Comparison of ENCODE assay signal across 31 cellular contexts in the genomic region with DNA sequence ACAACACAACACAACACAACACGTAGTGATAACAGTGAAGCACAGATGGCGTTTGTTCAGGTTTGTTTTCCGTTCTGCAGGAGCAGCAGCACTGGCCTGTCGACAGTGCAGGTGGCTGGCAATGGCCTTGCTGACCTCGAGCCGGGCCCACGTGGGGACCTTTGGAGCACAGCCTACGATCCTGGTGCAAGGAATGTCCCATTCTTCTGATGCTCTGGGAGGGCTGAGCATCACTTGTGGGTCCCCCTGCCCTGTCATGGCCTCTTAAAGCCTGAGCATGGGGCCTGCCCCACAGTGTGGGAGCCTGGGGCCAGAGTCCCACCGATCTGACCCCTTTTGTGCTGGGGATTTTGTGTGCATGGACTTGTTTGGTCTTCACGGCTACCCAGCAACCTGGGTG. TPM values are rescaled to one million over a fixed set of nuclear protein-coding genes. Genes with fewer than 3 reads are reported as not detected.
DNase-seq lines count a peak whose midpoint lies in the region; ATAC-seq and TF ChIP-seq lines count a peak whose summit lies in the region.
"Had no signal": no experiment of that assay in that cellular context is flagged by ENCODE, and none has a peak within 500 bp of the region (broad histone marks: within the 10 kb centered on the region; RNA-seq: fewer than 3 reads in every experiment).

No MANE protein-coding gene starts in this region.

- in situ Hi-C loops in brain microvascular endothelial cell (cut with HindIII; ENCODE audit: low pct_ligation_motif_present, low sequenced_read_pairs) = no loop called here

- CTCF ChIA-PET in PC-9 (lab: Charles Lee) = no interaction called here

- H4K20me1 ChIP-seq in PC-9 (ENCODE audit: insufficient read depth) = peaks cover 60% of the 10 kb centered on the region

- H3K27me3 Mint-ChIP-seq in activated T-cell treated with anti-CD3 and anti-CD28 coated beads, Interleukin-2, amount 50 U/mL, for 24 hours = peaks cover 10% of the 10 kb centered on the region
- H3K27me3 Mint-ChIP-seq: brain; CD4-positive, CD25-positive, alpha-beta regulatory T cell had no signal

- no peak for DNase-seq in activated T-cell treated with anti-CD3 and anti-CD28 coated beads, Interleukin-2, amount 50 U/mL, for 24 hours
- DNase-seq in activated T-cell treated with anti-CD3 and anti-CD28 coated beads, Interleukin-2, amount 50 U/mL, for 1 hour = no peak
- DNase-seq in H7 (peak; percentile 37), cerebellar cortex (ENCODE audit: low spot score) (peak; percentile 68), psoas muscle (peak; percentile 2 to 53), PC-9 (no peak), brain microvascular endothelial cell (no peak)
- DNase-seq: 8988T; activated naive CD4-positive, alpha-beta T cell treated with Interleukin-2 at 50 U/mL for 16 hours; CD4-positive, CD25-positive, alpha-beta regulatory T cell; hypothalamus; Kasumi-1; left colon; mammary epithelial cell; NCI-H1417 treated with DMSO at 0.1 percent for 48 hours; NCI-H2029 treated with DMSO at 0.1 percent for 48 hours; NCI-H226; NCI-H526 treated with DMSO at 0.1 percent for 48 hours; nephron progenitor cell; NK-92 treated with Interleukin-12 subunit alpha and Interleukin-12 subunit beta, amount 100 ng/mL, for 24 hours; retina; SHP77; stimulated activated naive B cell treated with anti-CD40 and anti-IgM and Interleukin-4, amounts not matched to agents 10 μg/mL and 1 μg/mL and 100 μg/mL, for 72 hours; substantia nigra; T-helper 2 cell had no signal

- no peaks in the 10 kb centered on the region; the same call in 1 of the 2 replicates for H3K36me3 ChIP-seq in H7 (replicated peaks; ENCODE audit: control insufficient read depth, insufficient read depth, low read length)
- H3K36me3 ChIP-seq in psoas muscle (ENCODE audit: insufficient read depth in 1 of 2, low read depth in 1 of 2) = peaks cover 0 to 11% of the 10 kb centered on the region in 2 donors
- H3K36me3 ChIP-seq in PC-9 (ENCODE audit: low read depth) = no peaks in the 10 kb centered on the region
- H3K36me3 ChIP-seq in brain microvascular endothelial cell (replicated peaks) = no peaks in the 10 kb centered on the region
- H3K36me3 ChIP-seq: pancreas had no signal

- no peaks in the 10 kb centered on the region for H3K9me2 ChIP-seq in PC-9 (ENCODE audit: insufficient read depth)

- POLR2A ChIA-PET in PC-9 (lab: Charles Lee; ENCODE audit: unreplicated experiment) = no interaction called here

- peaks cover 89% of the 10 kb centered on the region for H3K79me2 ChIP-seq in PC-9 (ENCODE audit: low read depth)

- peaks cover 83% of the 10 kb centered on the region for H3K36me3 Mint-ChIP-seq in activated T-cell treated with anti-CD3 and anti-CD28 coated beads, Interleukin-2, amount 50 U/mL, for 24 hours (ENCODE audit: low read depth)
- H3K36me3 Mint-ChIP-seq: brain had no signal

- H3K4me3 ChIP-seq in H7 (ENCODE audit: insufficient read depth, low read depth, low read length) = no peak overlapping the region
- no peak overlapping the region for H3K4me3 ChIP-seq in psoas muscle
- H3K4me3 ChIP-seq in PC-9 = no peak overlapping the region
- H3K4me3 ChIP-seq in brain microvascular endothelial cell (ENCODE audit: low read depth, low read length) = no peak overlapping the region
- H3K4me3 ChIP-seq: mucosa of descending colon, pancreas, skin epidermis had no signal

- H3F3A ChIP-seq in PC-9 (ENCODE audit: insufficient read depth, low read depth) = peaks cover 24% of the 10 kb centered on the region

- TF ChIP-seq CTCF in psoas muscle (IDR thresholded peaks at IDR 0.05) (no peak), PC-9 (conservative IDR thresholded peaks at IDR 0.05) (no peak), brain microvascular endothelial cell (IDR thresholded peaks at IDR 0.05; ENCODE audit: low read depth, low read length, missing control alignments) (no peak)

- no peaks in the 10 kb centered on the region for H3K27me3 ChIP-seq in H7 (ENCODE audit: control insufficient read depth, insufficient read depth, low read length)
- H3K27me3 ChIP-seq in psoas muscle (ENCODE audit: insufficient read depth in 3 of 3, low read length in 2 of 3) = peaks cover 0 to 2% (median 0%) of the 10 kb centered on the region in 3 donors
- no peaks in the 10 kb centered on the region for H3K27me3 ChIP-seq in PC-9 (ENCODE audit: insufficient read depth, low read depth)
- no peaks in the 10 kb centered on the region for H3K27me3 ChIP-seq in brain microvascular endothelial cell (replicated peaks)
- H3K27me3 ChIP-seq: pancreas had no signal

- peak overlapping the region; percentile 47 for H3K27ac Mint-ChIP-seq in activated T-cell treated with anti-CD3 and anti-CD28 coated beads, Interleukin-2, amount 50 U/mL, for 24 hours
- H3K27ac Mint-ChIP-seq: nephron progenitor cell had no signal

- H3K4me1 Mint-ChIP-seq in activated T-cell treated with anti-CD3 and anti-CD28 coated beads, Interleukin-2, amount 50 U/mL, for 24 hours (ENCODE audit: low read depth) = peaks cover 61% of the 10 kb centered on the region

- no peak overlapping the region for H2AFZ ChIP-seq in PC-9

- H3K4me3 Mint-ChIP-seq in activated T-cell treated with anti-CD3 and anti-CD28 coated beads, Interleukin-2, amount 50 U/mL, for 24 hours = no peak overlapping the region
- H3K4me3 Mint-ChIP-seq: brain, nephron progenitor cell had no signal

- BruUV-seq in PC-9 (replicated peaks; lab: Mats Ljungman, UMichigan) = no TSS peak

- no peaks in the 10 kb centered on the region for H3K9me3 Mint-ChIP-seq in activated T-cell treated with anti-CD3 and anti-CD28 coated beads, Interleukin-2, amount 50 U/mL, for 24 hours

- H3K9me3 ChIP-seq in psoas muscle = no peaks in the 10 kb centered on the region
- no peaks in the 10 kb centered on the region for H3K9me3 ChIP-seq in PC-9 (ENCODE audit: insufficient read depth, low read depth)
- H3K9me3 ChIP-seq: pancreas had no signal

- H3K4me1 ChIP-seq in psoas muscle (peaks cover 75% of the 10 kb centered on the region), PC-9 (replicated peaks; ENCODE audit: insufficient read depth) (peaks cover 24% of the 10 kb centered on the region)

- peak overlapping the region; percentile 99 for H3K27ac ChIP-seq in psoas muscle
- H3K27ac ChIP-seq in PC-9 = no peak overlapping the region
- H3K27ac ChIP-seq in brain microvascular endothelial cell = no peak overlapping the region
- H3K27ac ChIP-seq: epithelial cell of prostate, pancreas had no signal

- intact Hi-C loops in psoas muscle (cut with DNase I) (loop anchor here in 1 of 2 donors (10.0 kb wide), 1 partner anchor 913 kb away; no protein-coding TSS in a partner anchor), PC-9 (cut with micrococcal nuclease; ENCODE audit: unreplicated experiment) (no loop called here)

- 42 to 45% (median 43%) methylated on average over 10 of the region's 10 CpGs for WGBS in psoas muscle, 3 donors

- H3K4me2 ChIP-seq in PC-9 = no peak overlapping the region

- no peak for ATAC-seq in psoas muscle
- ATAC-seq in GM21381 (IDR thresholded peaks at IDR 0.05; ENCODE audit: unreplicated experiment) = no peak
- ATAC-seq: left colon; mucosa of descending colon; pancreas; stimulated activated naive B cell treated with anti-CD40 and anti-IgM and Interleukin-4, amounts not matched to agents 10 μg/mL and 1 μg/mL and 100 μg/mL, for 72 hours had no signal

RNA-seq across cellular contexts. Expression of a gene that starts 6.8 kb away (rescaled TPM):
- 26.1 and 27.5 TPM in 2 replicates for total RNA-seq in H7 (2014; rRNA removed; shearing (Covaris generic))
- 100 to 1,000 TPM in 2 of 4 donors, 10 to 100 TPM in 2; 64.4 to 126 (median 107) TPM for total RNA-seq in psoas muscle
- polyA plus RNA-seq in psoas muscle = 100 to 1,000 TPM in 2 of 3 donors, 10 to 100 TPM in 1; 86.3 to 229 (median 146) TPM
- 89.2 and 98.1 TPM in 2 replicates for total RNA-seq in PC-9 (2021)

RNA-seq across cellular contexts. Expression of a gene that starts 38.1 kb away (rescaled TPM):
- 12.3 and 12.9 TPM in 2 replicates for total RNA-seq in H7 (2014; rRNA removed; shearing (Covaris generic))
- total RNA-seq in psoas muscle = 10 to 100 TPM; 21.6 to 48.0 (median 24.5) TPM
- polyA plus RNA-seq in psoas muscle = 10 to 100 TPM in 2 of 3 donors, 1 to 10 TPM in 1; 4.7 to 15.1 (median 10.5) TPM
- total RNA-seq in PC-9 (2021) = 5.3 and 5.4 TPM in 2 replicates

Comparison
In these comparisons a context has a peak if more than half of its experiments do, and no peak if none do; other contexts are left out.
1. DNase-seq: peak in H7 (single experiment), cerebellar cortex (single experiment) and psoas muscle (2 of 2); none in activated T-cell treated with anti-CD3 and anti-CD28 coated beads, Interleukin-2, amount 50 U/mL, for 24 hours (single experiment), activated T-cell treated with anti-CD3 and anti-CD28 coated beads, Interleukin-2, amount 50 U/mL, for 1 hour (single experiment), PC-9 (0 of 2) and brain microvascular endothelial cell (single experiment).